10 cellular contexts compared by ENCODE assay signal in the genomic region with DNA sequence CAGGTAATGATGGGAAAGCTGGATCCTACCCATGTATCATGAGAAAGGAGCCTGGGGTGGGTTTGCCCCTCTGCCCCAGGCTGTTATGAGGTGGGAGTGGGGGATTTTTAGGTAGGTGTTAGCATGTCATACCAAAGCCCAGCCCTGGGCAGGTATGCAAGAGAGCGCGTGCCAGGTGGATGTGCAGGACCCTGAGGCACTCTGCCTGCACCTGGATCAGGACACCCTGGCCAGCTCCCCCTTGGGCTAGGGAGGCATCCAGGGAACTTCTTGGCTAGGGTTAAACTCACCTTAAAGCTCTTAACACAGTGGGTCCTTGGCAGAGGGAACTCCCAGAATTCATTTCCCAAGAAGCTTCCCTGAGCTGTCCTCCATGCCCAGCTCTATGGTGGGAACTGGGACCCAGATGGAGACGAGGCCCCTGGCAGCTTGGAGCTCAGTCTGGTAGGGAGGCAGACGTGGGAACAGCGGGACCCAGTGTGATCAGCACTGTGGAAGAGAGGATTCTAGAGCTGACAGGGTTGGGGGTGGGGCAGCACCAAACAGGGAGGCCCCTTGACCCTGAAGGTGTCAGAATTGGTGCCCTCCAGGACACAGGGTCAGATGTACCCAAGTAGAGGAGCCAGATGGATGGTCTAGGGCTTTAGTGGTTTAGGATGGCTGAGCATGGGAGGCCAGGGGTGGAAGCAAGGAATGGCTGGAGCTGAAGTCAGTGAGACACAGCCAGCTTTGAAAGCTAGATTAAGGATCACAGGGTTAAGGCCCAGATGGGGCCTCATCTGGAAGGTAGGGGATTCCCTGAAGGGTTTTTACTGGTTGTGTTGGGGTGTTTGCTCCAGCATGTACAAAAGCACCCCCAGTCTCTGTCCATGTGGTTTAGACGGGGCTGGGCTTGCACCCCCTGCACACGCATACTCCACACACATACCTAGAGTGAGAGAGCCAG. TPM values are rescaled to one million over a fixed set of nuclear protein-coding genes. Genes with fewer than 3 reads are reported as not detected.
A peak's percentile ranks its signal among the peaks of the same experiment; 100 is the strongest.
DNase-seq lines count a peak whose midpoint lies in the region; FAIRE-seq and TF ChIP-seq lines count a peak whose summit lies in the region.
"Had no signal": no experiment of that assay in that cellular context is flagged by ENCODE, and none has a peak within 500 bp of the region (broad histone marks: within the 10 kb centered on the region; RNA-seq: fewer than 3 reads in every experiment).

No MANE protein-coding gene starts in this region.

- H3K56ac ChIP-seq in H9 (ENCODE audit: insufficient read length, low read depth, low read length): no peak overlapping the region

- peaks cover 38 to 48% (median 46%) of the 10 kb centered on the region in 11 experiments for H3K36me3 ChIP-seq in BLaER1 treated with 17β-estradiol and CSF1 and Interleukin-3, amounts not matched to agents 10 nM and 100 nM
- no peaks in the 10 kb centered on the region for H3K36me3 ChIP-seq in astrocyte (ENCODE audit: insufficient read depth, low read length)
- peaks cover 17 to 36% (median 34%) of the 10 kb centered on the region in 4 donors for H3K36me3 ChIP-seq in stomach

- TF ChIP-seq POLR2A in stomach (IDR thresholded peaks at IDR 0.05): no peak

- H3K79me2 ChIP-seq in H9 (ENCODE audit: insufficient read depth, low read length) (no peaks in the 10 kb centered on the region), astrocyte (ENCODE audit: insufficient read depth, low read length) (no peaks in the 10 kb centered on the region)

- H3K18ac ChIP-seq in H9 (ENCODE audit: insufficient read length, low read depth, low read length): no peak overlapping the region

- H2BK5ac ChIP-seq in H9 (ENCODE audit: insufficient read length, low read length): no peak overlapping the region

- no peaks in the 10 kb centered on the region for H3K79me1 ChIP-seq in H9 (ENCODE audit: insufficient read depth, low read depth, low read length, poor library complexity, severe bottlenecking)

- H3K9me3 Mint-ChIP-seq in H9: peaks cover 0 to 3% of the 10 kb centered on the region in 2 experiments; a peak in 1 of 5 replicates
- H3K9me3 Mint-ChIP-seq in astrocyte (ENCODE audit: unreplicated experiment): no peaks in the 10 kb centered on the region

- H3K4me2 ChIP-seq in BLaER1 treated with 17β-estradiol and CSF1 and Interleukin-3, amounts not matched to agents 10 nM and 100 nM: peak overlapping the region; percentile 86 to 100 (median 97); a peak in 21 of 22 replicates
- H3K4me2 ChIP-seq in H9 (ENCODE audit: insufficient read depth, insufficient read length, low read length) (no peak overlapping the region), astrocyte (ENCODE audit: low read length) (no peak overlapping the region)

- H2BK15ac ChIP-seq in H9 (ENCODE audit: low read depth, low read length): no peak overlapping the region

- peaks cover 49 to 50% of the 10 kb centered on the region in 2 experiments for H3K4me1 Mint-ChIP-seq in H9
- H3K4me1 Mint-ChIP-seq in astrocyte (ENCODE audit: low read depth, unreplicated experiment): peaks cover 21% of the 10 kb centered on the region

- peaks cover 7% of the 10 kb centered on the region for H3K23me2 ChIP-seq in H9 (ENCODE audit: insufficient read length, low read depth, low read length, poor library complexity, severe bottlenecking)

- no peak overlapping the region for H3K4me3 ChIP-seq in BLaER1 treated with 17β-estradiol and CSF1 and Interleukin-3, amounts not matched to agents 10 nM and 100 nM
- H3K4me3 ChIP-seq in astrocyte (ENCODE audit: insufficient read depth, low read depth, low read length) (no peak overlapping the region), stomach (no peak overlapping the region)

- no peak overlapping the region for H4K91ac ChIP-seq in H9 (ENCODE audit: insufficient read length, low read depth, low read length)

- peak overlapping the region in 3 of 11 experiments; percentile 21 to 92 (median 89); a peak in 2 of 22 replicates for H3K9ac ChIP-seq in BLaER1 treated with 17β-estradiol and CSF1 and Interleukin-3, amounts not matched to agents 10 nM and 100 nM
- H3K9ac ChIP-seq in H9 (ENCODE audit: extremely low read depth, insufficient read length, low read length) (no peak overlapping the region), astrocyte (ENCODE audit: low read length) (no peak overlapping the region)

- no peak for FAIRE-seq in astrocyte (lab: Jason Lieb, UNC)

- TF ChIP-seq CTCF in H9 (conservative IDR thresholded peaks at IDR 0.05): no peak
- TF ChIP-seq CTCF in astrocyte (IDR thresholded peaks at IDR 0.05; ENCODE audit: insufficient read depth, low read depth, low read length): no peak
- no peak for TF ChIP-seq CTCF in stomach (IDR thresholded peaks at IDR 0.05)

- no peak overlapping the region for H3K4ac ChIP-seq in H9 (ENCODE audit: low read depth, low read length)

- H3K4me3 Mint-ChIP-seq in H9 (peak overlapping the region; percentile 12 to 15), astrocyte (ENCODE audit: unreplicated experiment) (no peak overlapping the region)

- H2AFZ ChIP-seq in H9 (ENCODE audit: low read length) (no peak overlapping the region), astrocyte (ENCODE audit: low read depth, low read length) (no peak overlapping the region)

- no peak overlapping the region for H2BK20ac ChIP-seq in H9 (ENCODE audit: low read depth, low read length, poor library complexity, severe bottlenecking)

- no peak for DNase-seq in H9
- DNase-seq in astrocyte (ENCODE audit: low read depth): no peak
- DNase-seq in stomach: no peak
- DNase-seq in NCI-H526 (lab: John Stamatoyannopoulos, UW): no peak
- DNase-seq in pons (ENCODE audit: low spot score): no peak
- DNase-seq: activated effector memory CD4-positive, alpha-beta T cell treated with anti-CD3 and anti-CD28 coated beads, Interleukin-2, amount 50 U/mL, for 16 hours; DMS79 treated with DMSO at 0.1 percent for 48 hours; NCI-H1417 had no signal

- H3K27me3 ChIP-seq in BLaER1 treated with 17β-estradiol and CSF1 and Interleukin-3, amounts not matched to agents 10 nM and 100 nM: no peaks in the 10 kb centered on the region
- H3K27me3 ChIP-seq in H9 (ENCODE audit: insufficient read depth, low read length) (no peaks in the 10 kb centered on the region; the same call in 1 of the 2 replicates), astrocyte (ENCODE audit: insufficient read depth, low read length) (no peaks in the 10 kb centered on the region), stomach (peaks cover 0 to 27% (median 12%) of the 10 kb centered on the region in 3 donors)

- H2BK120ac ChIP-seq in H9 (ENCODE audit: low read depth, low read length, poor library complexity, severe bottlenecking): no peak overlapping the region

- no peak overlapping the region for H2AK5ac ChIP-seq in H9 (ENCODE audit: insufficient read length, low read length)

- H3K23ac ChIP-seq in H9 (ENCODE audit: insufficient read length, low read depth, low read length): no peak overlapping the region

- no peak for TF ChIP-seq EP300 in stomach (IDR thresholded peaks at IDR 0.05)

- no peak overlapping the region for H3T11ph ChIP-seq in H9 (ENCODE audit: low read length)

- H3K36me3 Mint-ChIP-seq in H9 (ENCODE audit: insufficient read depth in 1 of 3, low read depth in 3 of 3) (peaks cover 8 to 22% (median 15%) of the 10 kb centered on the region in 3 experiments), astrocyte (ENCODE audit: low read depth, unreplicated experiment) (peaks cover 8% of the 10 kb centered on the region)

- peak overlapping the region in 1 of 11 experiments; percentile 92; a peak in 1 of 22 replicates for H3K27ac ChIP-seq in BLaER1 treated with 17β-estradiol and CSF1 and Interleukin-3, amounts not matched to agents 10 nM and 100 nM
- H3K27ac ChIP-seq in H9 (ENCODE audit: insufficient read length, low read depth, low read length) (no peak overlapping the region), astrocyte (ENCODE audit: low read depth, low read length) (no peak overlapping the region), stomach (no peak overlapping the region)

- no peak overlapping the region for H3K14ac ChIP-seq in H9 (ENCODE audit: insufficient read depth, low read length)

- intact Hi-C loops in stomach (cut with DNase I; ENCODE audit: low total_unique reads): no loop called here

- peaks cover 23% of the 10 kb centered on the region for H3K27me3 Mint-ChIP-seq in H9 (ENCODE audit: low read depth)
- H3K27me3 Mint-ChIP-seq in astrocyte (ENCODE audit: low read depth, unreplicated experiment): no peaks in the 10 kb centered on the region

- H4K5ac ChIP-seq in H9 (ENCODE audit: insufficient read length, low read depth, low read length): no peak overlapping the region

- no CpG with 5 or more reads among the region's 7 CpGs for whole genome bisulfite sequencing in H9 (ENCODE audit: extremely low coverage, insufficient read length, low lambda C conversion rate)
- 60 to 75% (median 63%) methylated on average over 6 to 7 of the region's 7 CpGs for WGBS in stomach, 5 donors

- H4K8ac ChIP-seq in H9 (replicated peaks; ENCODE audit: insufficient read length, low read depth, low read length): no peak overlapping the region

- H3K27ac Mint-ChIP-seq in H9 (peak overlapping the region in 1 of 3 experiments; percentile 39; a peak in 1 of 7 replicates), astrocyte (ENCODE audit: unreplicated experiment) (peak overlapping the region; percentile 18)

- H2BK12ac ChIP-seq in H9 (ENCODE audit: insufficient read length, low read depth, low read length): no peak overlapping the region

- peaks cover 2 to 89% (median 60%) of the 10 kb centered on the region in 11 experiments; a peak in 20 of 22 replicates for H4K20me1 ChIP-seq in BLaER1 treated with 17β-estradiol and CSF1 and Interleukin-3, amounts not matched to agents 10 nM and 100 nM
- H4K20me1 ChIP-seq in H9 (ENCODE audit: control insufficient read depth, insufficient read depth, insufficient read length): no peaks in the 10 kb centered on the region
- H4K20me1 ChIP-seq in astrocyte (ENCODE audit: insufficient read depth, low read length): peaks cover 13% of the 10 kb centered on the region

- H3K9me3 ChIP-seq in BLaER1 treated with 17β-estradiol and CSF1 and Interleukin-3, amounts not matched to agents 10 nM and 100 nM (replicated peaks in 1 of 11): no peaks in the 10 kb centered on the region
- no peaks in the 10 kb centered on the region for H3K9me3 ChIP-seq in H9 (ENCODE audit: control insufficient read depth, low read depth, low read length)
- H3K9me3 ChIP-seq in astrocyte (ENCODE audit: insufficient read depth, low read depth, low read length): no peaks in the 10 kb centered on the region
- H3K9me3 ChIP-seq in stomach: no peaks in the 10 kb centered on the region

- peaks cover 44 to 75% (median 66%) of the 10 kb centered on the region in 10 experiments for H3K4me1 ChIP-seq in BLaER1 treated with 17β-estradiol and CSF1 and Interleukin-3, amounts not matched to agents 10 nM and 100 nM
- H3K4me1 ChIP-seq in H9 (ENCODE audit: insufficient read depth, low read length) (no peaks in the 10 kb centered on the region; the same call in 1 of the 2 replicates), astrocyte (ENCODE audit: insufficient read depth, low read length) (peaks cover 18% of the 10 kb centered on the region), stomach (peaks cover 23 to 34% (median 27%) of the 10 kb centered on the region in 4 donors)

RNA-seq across cellular contexts. Expression of gene PRR7, which starts 2.2 kb away (rescaled TPM):
- 9.6 and 10.2 TPM in 2 replicates for total RNA-seq in H9 (2021)
- total RNA-seq in astrocyte: 9.9 TPM in 2 replicates
- under 1 TPM in 1 of 5 donors, not detected in 4; 0.73 TPM for total RNA-seq in stomach
- 1 to 10 TPM in 2 of 3 donors, under 1 TPM in 1; 0.61 to 3.7 (median 1.5) TPM for polyA plus RNA-seq in stomach

RNA-seq across cellular contexts. Expression of gene GRK6, which starts 17.9 kb away (rescaled TPM):
- 73.7 and 75.2 TPM in 2 replicates for total RNA-seq in H9 (2021)
- total RNA-seq in astrocyte: 19.7 and 25.9 TPM in 2 replicates
- 10 to 100 TPM in 4 of 5 donors, 1 to 10 TPM in 1; 1.8 to 91.2 (median 19.1) TPM for total RNA-seq in stomach
- polyA plus RNA-seq in stomach: 10 to 100 TPM; 14.6 to 20.2 (median 16.2) TPM

RNA-seq across cellular contexts. Expression of gene DBN1, which starts 29.1 kb away (rescaled TPM):
- total RNA-seq in H9 (2021): 339 and 340 TPM in 2 replicates
- 350 and 371 TPM in 2 replicates for total RNA-seq in astrocyte
- 10 to 100 TPM; 15.2 to 78.1 (median 53.3) TPM for total RNA-seq in stomach
- 10 to 100 TPM; 14.7 to 31.3 (median 22.7) TPM for polyA plus RNA-seq in stomach

RNA-seq across cellular contexts. Expression of gene F12, which starts 35.0 kb away (rescaled TPM):
- 2.3 and 3.5 TPM in 2 replicates for total RNA-seq in H9 (2021)
- 2.8 and 3.0 TPM in 2 replicates for total RNA-seq in astrocyte
- total RNA-seq in stomach: 10 to 100 TPM in 2 of 5 donors, not detected in 3; 52.4 to 68.3 TPM
- polyA plus RNA-seq in stomach: 10 to 100 TPM in 1 of 3 donors, under 1 TPM in 1, not detected in 1; 0.50 to 13.6 TPM
- total RNA-seq: Right ventricle myocardium inferior had no signal

RNA-seq across cellular contexts. Expression of gene PFN3, which starts 43.9 kb away (rescaled TPM):
- total RNA-seq in H9 (2021): not detected in 2 replicates
- total RNA-seq in astrocyte: not detected in 2 replicates
- not detected for total RNA-seq in stomach
- polyA plus RNA-seq in stomach: not detected
- total RNA-seq: Right ventricle myocardium inferior had no signal

Comparison
In these comparisons a context has a peak if more than half of its experiments do, and no peak if none do; other contexts are left out.
1. H3K4me2 ChIP-seq: peak in BLaER1 treated with 17β-estradiol and CSF1 and Interleukin-3, amounts not matched to agents 10 nM and 100 nM (11 of 11); none in H9 (single experiment) and astrocyte (single experiment).